ENCODE assay signal across 8 cellular contexts in genomic region chr12:92987846-92988621, GRCh38. TPM values are rescaled to one million over a fixed set of nuclear protein-coding genes. Genes with fewer than 3 reads are reported as not detected.
DNase-seq lines count a peak whose midpoint lies in the region; ATAC-seq, FAIRE-seq and TF ChIP-seq lines count a peak whose summit lies in the region.

No MANE protein-coding gene starts in this region.

- no peaks in the 10 kb centered on the region for H3K9me3 Mint-ChIP-seq in activated CD4-positive, alpha-beta T cell treated with anti-CD3 and anti-CD28 coated beads, Interleukin-2, amount 10 ng/mL, durations not matched to agents 7 days and 5 days

- H3K4me1 ChIP-seq in PC-3 (ENCODE audit: insufficient read depth, low read length) (peaks cover 7% of the 10 kb centered on the region), fibroblast of lung (ENCODE audit: control insufficient read depth, extremely low read depth, insufficient read depth, low read length) (no peaks in the 10 kb centered on the region), spleen (peaks cover 5 to 22% (median 18%) of the 10 kb centered on the region in 6 donors), small intestine (ENCODE audit: control insufficient read depth in 2 of 2, insufficient read depth in 1 of 2, low read depth in 1 of 2, low read length in 1 of 2) (peaks cover 0 to 6% of the 10 kb centered on the region in 2 donors)

- H3K9me3 ChIP-seq in PC-3 (ENCODE audit: low read length) (no peaks in the 10 kb centered on the region), fibroblast of lung (ENCODE audit: control insufficient read depth, insufficient read depth, low read depth, low read length) (no peaks in the 10 kb centered on the region), spleen (peaks cover 0 to 12% (median 6%) of the 10 kb centered on the region in 8 donors), small intestine (ENCODE audit: control insufficient read depth, low read depth) (no peaks in the 10 kb centered on the region)

- H3K36me3 Mint-ChIP-seq in activated CD4-positive, alpha-beta T cell treated with anti-CD3 and anti-CD28 coated beads, Interleukin-2, amount 10 ng/mL, durations not matched to agents 7 days and 5 days (ENCODE audit: low read depth) = no peaks in the 10 kb centered on the region

- H4K20me1 ChIP-seq in PC-3 (ENCODE audit: low read length) (no peaks in the 10 kb centered on the region), fibroblast of lung (ENCODE audit: control insufficient read depth, extremely low read depth, insufficient read depth, low read length) (no peaks in the 10 kb centered on the region)

- H3K27ac Mint-ChIP-seq in activated CD4-positive, alpha-beta T cell treated with anti-CD3 and anti-CD28 coated beads, Interleukin-2, amount 10 ng/mL, durations not matched to agents 7 days and 5 days = peak overlapping the region; percentile 79

- ATAC-seq in HG02840 (IDR thresholded peaks at IDR 0.05; ENCODE audit: low FRiP score, unreplicated experiment) (peak; percentile 70), PC-3 (no peak)

- H3K36me3 ChIP-seq in PC-3 (ENCODE audit: low read depth, low read length) = no peaks in the 10 kb centered on the region
- H3K36me3 ChIP-seq in fibroblast of lung (ENCODE audit: control insufficient read depth, insufficient read depth, low read length) = no peaks in the 10 kb centered on the region
- H3K36me3 ChIP-seq in spleen = no peaks in the 10 kb centered on the region
- H3K36me3 ChIP-seq in small intestine (ENCODE audit: control insufficient read depth in 2 of 2, insufficient read depth in 2 of 2, low read length in 2 of 2) = no peaks in the 10 kb centered on the region

- intact Hi-C loops in PC-3 (cut with micrococcal nuclease) = loop anchor here (1.0 to 5.0 kb wide), 6 partner anchors 149 to 431 kb away; no protein-coding TSS in a partner anchor
- intact Hi-C loops in spleen (cut with DNase I; ENCODE audit: low total_unique reads) = loop anchor here (10.0 kb wide), 1 partner anchor 1117 kb away; no protein-coding TSS in a partner anchor

- H3K9ac ChIP-seq in PC-3 (ENCODE audit: low read length) (no peak overlapping the region), fibroblast of lung (ENCODE audit: insufficient read depth, low read length) (no peak overlapping the region)

- H2AFZ ChIP-seq in PC-3 (ENCODE audit: low read length) (peak overlapping the region; percentile 73), fibroblast of lung (ENCODE audit: low read length) (peak overlapping the region; percentile 9)

- peaks cover 13% of the 10 kb centered on the region for H3K4me1 Mint-ChIP-seq in activated CD4-positive, alpha-beta T cell treated with anti-CD3 and anti-CD28 coated beads, Interleukin-2, amount 10 ng/mL, durations not matched to agents 7 days and 5 days

- peak overlapping the region; percentile 7 for H3K4me3 Mint-ChIP-seq in activated CD4-positive, alpha-beta T cell treated with anti-CD3 and anti-CD28 coated beads, Interleukin-2, amount 10 ng/mL, durations not matched to agents 7 days and 5 days

- no peak for TF ChIP-seq POLR2A in spleen (IDR thresholded peaks at IDR 0.05)

- no peaks in the 10 kb centered on the region for H3K79me2 ChIP-seq in PC-3 (ENCODE audit: low read length)
- no peaks in the 10 kb centered on the region for H3K79me2 ChIP-seq in fibroblast of lung (ENCODE audit: control insufficient read depth, insufficient read depth, low read length)

- CTCF ChIA-PET in activated CD4-positive, alpha-beta T cell treated with anti-CD3 and anti-CD28 coated beads, Interleukin-2, amount 10 ng/mL, durations not matched to agents 7 days and 5 days (lab: Charles Lee) = interaction anchor here (0.6 to 2.7 kb wide), 26 partner anchors 9 to 1732 kb away, joined by 3 to 17 read pairs (median 5); partner anchors contain the start of gene EEA1
- CTCF ChIA-PET in PC-3 (lab: Charles Lee) = interaction anchor here (0.7 to 1.8 kb wide), 6 partner anchors 58 to 449 kb away, joined by 3 to 10 read pairs (median 6); no protein-coding TSS in a partner anchor

- H3K27ac ChIP-seq in PC-3 (ENCODE audit: low read length) = no peak overlapping the region
- H3K27ac ChIP-seq in fibroblast of lung (ENCODE audit: insufficient read depth, low read length) = no peak overlapping the region
- H3K27ac ChIP-seq in spleen = peak overlapping the region; percentile 23 to 85 (median 75)
- peak overlapping the region in 1 of 2 donors; percentile 57 for H3K27ac ChIP-seq in small intestine (ENCODE audit: low read depth in 1 of 2, low read length in 1 of 2)

- POLR2A ChIA-PET in activated CD4-positive, alpha-beta T cell treated with anti-CD3 and anti-CD28 coated beads, Interleukin-2, amount 10 ng/mL, durations not matched to agents 7 days and 5 days (lab: Charles Lee) = interaction anchor here (0.7 kb wide), 1 partner anchor 123 kb away, joined by 6 read pairs; no protein-coding TSS in a partner anchor
- POLR2A ChIA-PET in PC-3 (lab: Charles Lee; ENCODE audit: unreplicated experiment) = no interaction called here

- no peaks in the 10 kb centered on the region for H3K9me2 ChIP-seq in PC-3 (replicated peaks; ENCODE audit: low read length)

- no peak for TF ChIP-seq CTCF in PC-3 (conservative IDR thresholded peaks at IDR 0.05; ENCODE audit: low read depth, low read length)
- TF ChIP-seq CTCF in fibroblast of lung (conservative IDR thresholded peaks at IDR 0.05 in 1 of 2, IDR thresholded peaks at IDR 0.05 in 1 of 2; ENCODE audit: low read depth in 1 of 2, low read length in 2 of 2) = no peak
- no peak for TF ChIP-seq CTCF in spleen (IDR thresholded peaks at IDR 0.05 in 8 of 11, conservative IDR thresholded peaks at IDR 0.05 in 3 of 11)

- H3K27me3 ChIP-seq in PC-3 (ENCODE audit: low read length) (no peaks in the 10 kb centered on the region), fibroblast of lung (ENCODE audit: control insufficient read depth, insufficient read depth, low read length) (no peaks in the 10 kb centered on the region), spleen (replicated peaks in 1 of 7) (no peaks in the 10 kb centered on the region), small intestine (ENCODE audit: control insufficient read depth in 2 of 2, insufficient read depth in 2 of 2, low read length in 2 of 2) (no peaks in the 10 kb centered on the region)

- no peak for FAIRE-seq in small intestine (lab: Jason Lieb, UNC)

- DNase-seq in activated CD4-positive, alpha-beta T cell treated with anti-CD3 and anti-CD28 coated beads, Interleukin-2, amount 10 ng/mL, durations not matched to agents 7 days and 5 days = peak; percentile 10
- no peak for DNase-seq in activated CD4-positive, alpha-beta T cell treated with anti-CD3 and anti-CD28 coated beads, Interleukin-2, amount 50 U/mL, for 1 hour
- no peak for DNase-seq in PC-3
- DNase-seq in fibroblast of lung (ENCODE audit: low read depth in 2 of 2) = no peak
- no peak for DNase-seq in spleen
- DNase-seq in small intestine = no peak
- DNase-seq in activated gamma-delta T cell treated with Interleukin-2 at 50 U/mL for 16 hours = no peak

- H3F3A ChIP-seq in PC-3 (ENCODE audit: low read length, unreplicated experiment) = no peaks in the 10 kb centered on the region

- H3K4me3 ChIP-seq in PC-3 (ENCODE audit: low read length) = no peak overlapping the region
- no peak overlapping the region for H3K4me3 ChIP-seq in fibroblast of lung (replicated peaks in 1 of 4; ENCODE audit: control extremely low read depth in 1 of 4, insufficient read depth in 1 of 4, low read depth in 3 of 4, low read length in 4 of 4)
- peak overlapping the region in 1 of 8 donors; percentile 19 for H3K4me3 ChIP-seq in spleen
- no peak overlapping the region for H3K4me3 ChIP-seq in small intestine (ENCODE audit: low read depth in 1 of 2, low read length in 2 of 2)

- no TSS peak for BruUV-seq in PC-3 (replicated peaks; lab: Mats Ljungman, UMichigan)

- no peaks in the 10 kb centered on the region for H3K27me3 Mint-ChIP-seq in activated CD4-positive, alpha-beta T cell treated with anti-CD3 and anti-CD28 coated beads, Interleukin-2, amount 10 ng/mL, durations not matched to agents 7 days and 5 days

- 10 to 20% (median 17%) methylated on average over 4 of the region's 4 CpGs for WGBS in spleen, 5 donors
- 42 to 68% (median 58%) methylated on average over 4 of the region's 4 CpGs for WGBS in small intestine, 3 donors

- H3K4me2 ChIP-seq in PC-3 (ENCODE audit: low read length) (0 out of 2 replicates have a peak overlapping the region, but pooled peaks have one; percentile 16), fibroblast of lung (ENCODE audit: extremely low read depth, insufficient read depth, low read length) (no peak overlapping the region)

RNA-seq across cellular contexts. Expression of gene EEA1, which starts 58.9 kb away (rescaled TPM):
- 10 to 100 TPM; 17.8 to 18.0 TPM for total RNA-seq in activated CD4-positive, alpha-beta T cell treated with anti-CD3 and anti-CD28 coated beads, Interleukin-2, amount 10 ng/mL, durations not matched to agents 7 days and 5 days
- total RNA-seq in PC-3 (2014; rRNA removed) = 7.9 and 11.9 TPM in 2 replicates
- 38.0 and 46.4 TPM in 2 replicates for total RNA-seq in fibroblast of lung
- 21.4 and 25.6 TPM in 2 replicates for polyA plus RNA-seq in fibroblast of lung
- 17.5 and 25.3 TPM in 2 replicates for polyA plus RNA-seq in fibroblast of lung (2012)
- 5.5 and 12.6 TPM in 2 replicates for polyA minus RNA-seq in fibroblast of lung (ENCODE audit: low replicate concordance)
- total RNA-seq in spleen = 10 to 100 TPM; 14.7 to 31.2 (median 25.5) TPM
- polyA plus RNA-seq in spleen = 1 to 10 TPM; 2.3 to 3.6 (median 2.5) TPM
- 1 to 10 TPM; 3.0 to 4.0 (median 3.4) TPM for polyA plus RNA-seq in small intestine

Comparison
In these comparisons a context has a peak if more than half of its experiments do, and no peak if none do; other contexts are left out.
1. H3K27ac ChIP-seq: peak in spleen (8 of 8); none in PC-3 (single experiment) and fibroblast of lung (single experiment).